9 cellular contexts compared by ENCODE assay signal in genomic region chr12:23950011-23950774, GRCh38. TPM values are rescaled to one million over a fixed set of nuclear protein-coding genes. Genes with fewer than 3 reads are reported as not detected.
DNase-seq lines count a peak whose midpoint lies in the region; ATAC-seq and TF ChIP-seq lines count a peak whose summit lies in the region.
"Had no signal": no experiment of that assay in that cellular context is flagged by ENCODE, and none has a peak within 500 bp of the region (broad histone marks: within the 10 kb centered on the region; RNA-seq: fewer than 3 reads in every experiment).

No MANE protein-coding gene starts in this region.

- no peaks in the 10 kb centered on the region for H3K79me2 ChIP-seq in PC-9 (ENCODE audit: low read depth)

- ATAC-seq in foreskin keratinocyte = peak; percentile 57
- no peak for ATAC-seq in activated T-helper 17 cell treated with anti-CD3 and anti-CD28 coated beads, Interleukin-2, amount 50 U/mL, for 72 hours (replicated peaks)

- no peaks in the 10 kb centered on the region for H3K4me1 Mint-ChIP-seq in activated T-helper 17 cell treated with anti-CD3 and anti-CD28 coated beads, Interleukin-2, amount 50 U/mL, for 72 hours
- H3K4me1 Mint-ChIP-seq: naive B cell had no signal

- no peaks in the 10 kb centered on the region for H3K36me3 Mint-ChIP-seq in activated T-helper 17 cell treated with anti-CD3 and anti-CD28 coated beads, Interleukin-2, amount 50 U/mL, for 72 hours (ENCODE audit: low read depth)
- H3K36me3 Mint-ChIP-seq: naive B cell had no signal

- H3K27me3 ChIP-seq in PC-9 (ENCODE audit: insufficient read depth, low read depth) (peaks cover 24% of the 10 kb centered on the region; the same call in 1 of the 2 replicates), foreskin keratinocyte (peaks cover 3% of the 10 kb centered on the region), neuron (ENCODE audit: insufficient read depth, low read length) (no peaks in the 10 kb centered on the region)

- no peaks in the 10 kb centered on the region for H3K36me3 ChIP-seq in PC-9 (ENCODE audit: low read depth)
- H3K36me3 ChIP-seq in neuron (ENCODE audit: insufficient read depth, low read length) = no peaks in the 10 kb centered on the region

- no peaks in the 10 kb centered on the region for H3K9me2 ChIP-seq in PC-9 (ENCODE audit: insufficient read depth)

- H3K9me3 ChIP-seq in PC-9 (ENCODE audit: insufficient read depth, low read depth) = no peaks in the 10 kb centered on the region
- no peaks in the 10 kb centered on the region for H3K9me3 ChIP-seq in neuron (ENCODE audit: low read length)

- no peak overlapping the region for H3K27ac Mint-ChIP-seq in activated T-helper 17 cell treated with anti-CD3 and anti-CD28 coated beads, Interleukin-2, amount 50 U/mL, for 72 hours
- H3K27ac Mint-ChIP-seq: naive B cell had no signal

- no peaks in the 10 kb centered on the region for H3K4me1 ChIP-seq in PC-9 (replicated peaks; ENCODE audit: insufficient read depth)
- H3K4me1 ChIP-seq in foreskin keratinocyte = peaks cover 4% of the 10 kb centered on the region
- H3K4me1 ChIP-seq in neuron (ENCODE audit: insufficient read depth, low read length) = peaks cover 15% of the 10 kb centered on the region

- H3K4me3 ChIP-seq in PC-9 (no peak overlapping the region), neuron (ENCODE audit: low read length) (peak overlapping the region; percentile 72)

- POLR2A ChIA-PET in PC-9 (lab: Charles Lee; ENCODE audit: unreplicated experiment) = no interaction called here

- H4K20me1 ChIP-seq in PC-9 (ENCODE audit: insufficient read depth) = no peaks in the 10 kb centered on the region

- 0 out of 2 replicates have a peak overlapping the region, but pooled peaks have one; percentile 38 for H3K4me2 ChIP-seq in PC-9

- no peaks in the 10 kb centered on the region for H3K9me3 Mint-ChIP-seq in activated T-helper 17 cell treated with anti-CD3 and anti-CD28 coated beads, Interleukin-2, amount 50 U/mL, for 72 hours
- H3K9me3 Mint-ChIP-seq: naive B cell had no signal

- no peak overlapping the region for H3K4me3 Mint-ChIP-seq in activated T-helper 17 cell treated with anti-CD3 and anti-CD28 coated beads, Interleukin-2, amount 50 U/mL, for 72 hours
- H3K4me3 Mint-ChIP-seq: naive B cell had no signal

- intact Hi-C loops in PC-9 (cut with micrococcal nuclease; ENCODE audit: unreplicated experiment) = no loop called here

- no peaks in the 10 kb centered on the region for H3K27me3 Mint-ChIP-seq in activated T-helper 17 cell treated with anti-CD3 and anti-CD28 coated beads, Interleukin-2, amount 50 U/mL, for 72 hours

- TF ChIP-seq CTCF in PC-9 (conservative IDR thresholded peaks at IDR 0.05) = no peak
- TF ChIP-seq CTCF in foreskin keratinocyte (conservative IDR thresholded peaks at IDR 0.05) = no peak

- BruUV-seq in PC-9 (replicated peaks; lab: Mats Ljungman, UMichigan) = no TSS peak

- no peak overlapping the region for H3K27ac ChIP-seq in PC-9
- no peak overlapping the region for H3K27ac ChIP-seq in foreskin keratinocyte

- peak; percentile 26 for DNase-seq in COLO829 (ENCODE audit: low spot score)
- DNase-seq in PC-9 = no peak
- DNase-seq in foreskin keratinocyte = peak; percentile 16 to 32
- DNase-seq in SHP77 treated with DMSO at 0.1 percent for 48 hours (lab: John Stamatoyannopoulos, UW) = no peak
- no peak for DNase-seq in effector CD4-positive, alpha-beta T cell
- no peak for DNase-seq in NCI-H1436 treated with DMSO at 0.1 percent for 48 hours (lab: John Stamatoyannopoulos, UW)
- DNase-seq: naive B cell had no signal

- CTCF ChIA-PET in PC-9 (lab: Charles Lee) = no interaction called here

- H2AFZ ChIP-seq in PC-9 (no peak overlapping the region), neuron (ENCODE audit: low read depth, low read length) (peak overlapping the region; percentile 2)

- no peaks in the 10 kb centered on the region for H3F3A ChIP-seq in PC-9 (ENCODE audit: insufficient read depth, low read depth)

RNA-seq across cellular contexts. Expression of gene SOX5, which starts 0.7 kb away (rescaled TPM):
- total RNA-seq in PC-9 (2021) (not detected in 2 replicates), foreskin keratinocyte (0.42 and 0.65 TPM in 2 replicates)
- polyA plus RNA-seq in foreskin keratinocyte = 0.02 and 0.09 TPM in 2 replicates
- 1 to 10 TPM; 1.4 to 7.9 TPM for total RNA-seq in activated T-helper 17 cell treated with anti-CD3 and anti-CD28 coated beads, Interleukin-2, amount 50 U/mL, for 72 hours

Comparison
In these comparisons a context has a peak if more than half of its experiments do, and no peak if none do; other contexts are left out.
1. DNase-seq: peak in COLO829 (single experiment) and foreskin keratinocyte (2 of 2); none in PC-9 (0 of 2), SHP77 treated with DMSO at 0.1 percent for 48 hours (single experiment), effector CD4-positive, alpha-beta T cell (single experiment) and NCI-H1436 treated with DMSO at 0.1 percent for 48 hours (single experiment).